Comparison of ENCODE assay signal across 30 cellular contexts in genomic region chr11:68518191-68518590, GRCh38.
"Had no signal": no experiment of that assay in that cellular context is flagged by ENCODE, and none has a peak within 500 bp of the region (broad histone marks: within the 10 kb centered on the region; RNA-seq: fewer than 3 reads in every experiment).

No MANE protein-coding gene starts in this region.

- DNase-seq: activated CD4-positive, alpha-beta T cell treated with anti-CD3 and anti-CD28 coated beads for 1 hour; activated CD4-positive, alpha-beta T cell treated with anti-CD3 and anti-CD28 coated beads, Interleukin-2, amount 50 U/mL, for 1 hour; activated gamma-delta T cell treated with Interleukin-2 at 50 U/mL for 16 hours; activated T-cell treated with anti-CD3 and anti-CD28 coated beads for 4 hours; adrenal gland; aorta; body of pancreas; cerebellar nuclear complex; effector memory CD8-positive, alpha-beta T cell; erythroblast; islet precursor cell; left ventricle myocardium inferior; occipital lobe; psoas muscle; sigmoid colon; small intestine; stimulated activated CD4-positive, alpha-beta T cell treated with anti-CD3 and anti-CD28 coated beads, Interleukin-4, amount 100 ng/mL, for 24 hours; stimulated activated naive CD8-positive, alpha-beta T cell treated with anti-CD3 and anti-CD28 coated beads, Interleukin-15, amount 100 ng/mL, for 72 hours; substantia nigra; SW 1271; uterus had no signal

- H3K9me3 ChIP-seq: adrenal gland, body of pancreas, gastroesophageal sphincter, left ventricle myocardium inferior, psoas muscle, sigmoid colon, uterus had no signal

- H3K36me3 ChIP-seq: uterus had no signal

- H3K27me3 Mint-ChIP-seq: effector memory CD8-positive, alpha-beta T cell; stimulated activated memory B cell treated with anti-CD40 and anti-IgM and Interleukin-4, amounts not matched to agents 10 μg/mL and 1 μg/mL and 100 μg/mL, for 72 hours; stimulated activated naive CD8-positive, alpha-beta T cell treated with anti-CD3 and anti-CD28 coated beads, Interleukin-15, amount 100 ng/mL, for 72 hours; type B pancreatic cell had no signal

- H3K27ac ChIP-seq: adrenal gland, body of pancreas, coronary artery, gastroesophageal sphincter, hepatocyte, left ventricle myocardium inferior, parathyroid adenoma, psoas muscle, sigmoid colon, uterus had no signal

- H3K4me1 ChIP-seq: parathyroid adenoma, sigmoid colon, uterus had no signal

- H3K27ac Mint-ChIP-seq: stimulated activated memory B cell treated with anti-CD40 and anti-IgM and Interleukin-4, amounts not matched to agents 10 μg/mL and 1 μg/mL and 100 μg/mL, for 72 hours; T-helper 1 cell treated with Interleukin-12 subunit alpha and Interleukin-12 subunit beta and Interleukin-4 antibody, amounts not matched to agents 30 μg/mL and 1 μg/mL, for 36 hours; type B pancreatic cell had no signal

- H3K4me3 Mint-ChIP-seq: activated T-helper 1 cell treated with anti-CD3 and anti-CD28 coated beads, Interleukin-12 subunit alpha, Interleukin-12 subunit beta, Interleukin-2, Interleukin-4 antibody, amounts not matched to agents 30 ng/mL and 10 ng/mL and 1 ng/mL, durations not matched to agents 14 hours and 24 hours and 36 hours; stimulated activated memory B cell treated with anti-CD40 and anti-IgM and Interleukin-4, amounts not matched to agents 10 μg/mL and 1 μg/mL and 100 μg/mL, for 72 hours; stimulated activated naive CD8-positive, alpha-beta T cell treated with anti-CD3 and anti-CD28 coated beads, Interleukin-15, amount 100 ng/mL, for 72 hours; T-helper 1 cell treated with Interleukin-12 subunit alpha and Interleukin-12 subunit beta and Interleukin-4 antibody, amounts not matched to agents 30 μg/mL and 1 μg/mL, for 36 hours; type B pancreatic cell had no signal

- ATAC-seq: activated naive CD4-positive, alpha-beta T cell treated with anti-CD3 and anti-CD28 coated beads, Interleukin-2, amount 50 U/mL, for 72 hours; body of pancreas; effector memory CD8-positive, alpha-beta T cell; gastroesophageal sphincter; psoas muscle; stimulated activated memory B cell treated with anti-CD40 and anti-IgM and Interleukin-4, amounts not matched to agents 10 μg/mL and 1 μg/mL and 100 μg/mL, for 72 hours; stimulated activated naive CD8-positive, alpha-beta T cell treated with anti-CD3 and anti-CD28 coated beads, Interleukin-15, amount 100 ng/mL, for 72 hours had no signal

- H3K4me3 ChIP-seq: adrenal gland, body of pancreas, coronary artery, gastroesophageal sphincter, hepatocyte, left ventricle myocardium inferior, psoas muscle, sigmoid colon, uterus had no signal

- H3K27me3 ChIP-seq: adrenal gland, body of pancreas, gastroesophageal sphincter, hepatocyte, sigmoid colon, uterus had no signal

- H3K9me3 Mint-ChIP-seq: activated T-helper 1 cell treated with anti-CD3 and anti-CD28 coated beads, Interleukin-12 subunit alpha, Interleukin-12 subunit beta, Interleukin-2, Interleukin-4 antibody, amounts not matched to agents 30 ng/mL and 10 ng/mL and 1 ng/mL, durations not matched to agents 14 hours and 24 hours and 36 hours; effector memory CD8-positive, alpha-beta T cell; stimulated activated memory B cell treated with anti-CD40 and anti-IgM and Interleukin-4, amounts not matched to agents 10 μg/mL and 1 μg/mL and 100 μg/mL, for 72 hours; stimulated activated naive CD8-positive, alpha-beta T cell treated with anti-CD3 and anti-CD28 coated beads, Interleukin-15, amount 100 ng/mL, for 72 hours; T-helper 1 cell treated with Interleukin-12 subunit alpha and Interleukin-12 subunit beta and Interleukin-4 antibody, amounts not matched to agents 30 μg/mL and 1 μg/mL, for 36 hours; type B pancreatic cell had no signal
